In genomic region chr14:51336304-51336703, GRCh38 we compare ENCODE assay signal across 21 cellular contexts.
DNase-seq lines count a peak whose midpoint lies in the region; ATAC-seq and TF ChIP-seq lines count a peak whose summit lies in the region.
"Had no signal": no experiment of that assay in that cellular context is flagged by ENCODE, and none has a peak within 500 bp of the region (broad histone marks: within the 10 kb centered on the region; RNA-seq: fewer than 3 reads in every experiment).

No MANE protein-coding gene starts in this region.

- H3K27ac Mint-ChIP-seq in WTC11 (peak overlapping the region; percentile 0; the same call in 1 of the 2 replicates), glutamatergic neuron (ENCODE audit: unreplicated experiment) (no peak overlapping the region)
- H3K27ac Mint-ChIP-seq: CD14-positive monocyte, HFFc6 had no signal

- no peak for TF ChIP-seq POLR2A in esophagus muscularis mucosa (IDR thresholded peaks at IDR 0.05; ENCODE audit: low read depth)
- no peak for TF ChIP-seq POLR2A in suprapubic skin (IDR thresholded peaks at IDR 0.05)

- no peak for TF ChIP-seq EP300 in esophagus muscularis mucosa (IDR thresholded peaks at IDR 0.05)
- TF ChIP-seq EP300 in suprapubic skin (IDR thresholded peaks at IDR 0.05): no peak

- no peaks in the 10 kb centered on the region for H3K27me3 ChIP-seq in esophagus muscularis mucosa
- no peaks in the 10 kb centered on the region for H3K27me3 ChIP-seq in suprapubic skin

- POLR2A ChIA-PET in WTC11 (lab: Charles Lee): no interaction called here

- CTCF ChIA-PET in WTC11 (lab: Charles Lee): no interaction called here

- intact Hi-C loops in esophagus muscularis mucosa (cut with DNase I): no loop called here
- intact Hi-C loops in left ventricle myocardium superior (cut with micrococcal nuclease): no loop called here

- peaks cover 19 to 44% (median 40%) of the 10 kb centered on the region in 4 donors for H3K4me1 ChIP-seq in esophagus muscularis mucosa
- H3K4me1 ChIP-seq in suprapubic skin: peaks cover 59% of the 10 kb centered on the region

- peaks cover 13% of the 10 kb centered on the region for H3K9me3 Mint-ChIP-seq in WTC11
- H3K9me3 Mint-ChIP-seq in glutamatergic neuron (ENCODE audit: unreplicated experiment): peaks cover 2% of the 10 kb centered on the region
- H3K9me3 Mint-ChIP-seq: HFFc6 had no signal

- H3K4me1 Mint-ChIP-seq in WTC11 (peaks cover 11% of the 10 kb centered on the region), glutamatergic neuron (ENCODE audit: low read depth, unreplicated experiment) (peaks cover 4% of the 10 kb centered on the region)
- H3K4me1 Mint-ChIP-seq: CD14-positive monocyte had no signal

- H3K9me3 ChIP-seq in esophagus muscularis mucosa (no peaks in the 10 kb centered on the region), suprapubic skin (no peaks in the 10 kb centered on the region)
- H3K9me3 ChIP-seq: Caco-2 had no signal

- H3K4me3 ChIP-seq in esophagus muscularis mucosa: no peak overlapping the region
- no peak overlapping the region for H3K4me3 ChIP-seq in suprapubic skin

- H3K36me3 ChIP-seq in esophagus muscularis mucosa (no peaks in the 10 kb centered on the region), suprapubic skin (no peaks in the 10 kb centered on the region)

- H3K27me3 Mint-ChIP-seq in WTC11 (ENCODE audit: low read depth) (no peaks in the 10 kb centered on the region; the same call in 1 of the 2 replicates), glutamatergic neuron (ENCODE audit: unreplicated experiment) (no peaks in the 10 kb centered on the region)

- H3K36me3 Mint-ChIP-seq in WTC11 (no peaks in the 10 kb centered on the region), glutamatergic neuron (ENCODE audit: unreplicated experiment) (no peaks in the 10 kb centered on the region)
- H3K36me3 Mint-ChIP-seq: CD14-positive monocyte had no signal

- no peak overlapping the region for H3K4me3 Mint-ChIP-seq in WTC11
- no peak overlapping the region for H3K4me3 Mint-ChIP-seq in glutamatergic neuron (ENCODE audit: unreplicated experiment)
- H3K4me3 Mint-ChIP-seq: CD14-positive monocyte, HFFc6 had no signal

- TF ChIP-seq CTCF in WTC11 (IDR thresholded peaks at IDR 0.05) (no peak), esophagus muscularis mucosa (IDR thresholded peaks at IDR 0.05) (no peak), suprapubic skin (IDR thresholded peaks at IDR 0.05) (no peak), glutamatergic neuron (IDR thresholded peaks at IDR 0.05; ENCODE audit: partially characterized antibody, unreplicated experiment) (no peak)

- H3K27ac ChIP-seq in esophagus muscularis mucosa (replicated peaks in 1 of 4) (peak overlapping the region in 3 of 4 donors; percentile 60 to 71 (median 63)), suprapubic skin (peak overlapping the region; percentile 78)

- ATAC-seq in WTC11 (no peak), left ventricle myocardium superior (peak; percentile 73)
- ATAC-seq: HepG2, Panc1 had no signal

- DNase-seq in WTC11 (ENCODE audit: low spot score) (no peak), esophagus muscularis mucosa (ENCODE audit: extremely low spot score) (peak; percentile 81), left ventricle myocardium superior (no peak), suprapubic skin (ENCODE audit: low spot score in 2 of 2) (no peak), NOMO-1 treated with DMSO at 0.1 percent for 48 hours (lab: John Stamatoyannopoulos, UW; ENCODE audit: unreplicated experiment) (no peak), glutamatergic neuron (no peak)
- DNase-seq in stimulated activated CD4-positive, alpha-beta T cell treated with anti-CD3 and anti-CD28 coated beads, Interleukin-1b, Interleukin-23, amount 100 ng/mL, for 48 hours: no peak
- DNase-seq: AML-193, Caco-2, DMS153, EL, HFFc6, KG1, NCI-H1436 treated with DMSO at 0.1 percent for 48 hours, NCI-H2029 treated with DMSO at 0.1 percent for 48 hours, NCI-H510A, NCI-H82, SHP77 had no signal

TF ChIP-seq in WTC11, 78 proteins besides CTCF, POLR2A, EP300 and RAD21 (continues in another document):
- no peak for TF ChIP-seq STAT6 (CRISPR knock-in tag; conservative IDR thresholded peaks at IDR 0.05; ENCODE audit: low read depth)
- no peak for TF ChIP-seq ZNF263 (CRISPR knock-in tag; IDR thresholded peaks at IDR 0.05; ENCODE audit: low read depth)
- TF ChIP-seq PRDM15 (CRISPR knock-in tag; IDR thresholded peaks at IDR 0.05): no peak
- TF ChIP-seq CREM (CRISPR knock-in tag; IDR thresholded peaks at IDR 0.05): no peak
- no peak for TF ChIP-seq PRRX2 (CRISPR knock-in tag; IDR thresholded peaks at IDR 0.05)
- TF ChIP-seq CBFB (CRISPR knock-in tag; IDR thresholded peaks at IDR 0.05; ENCODE audit: low read depth): no peak
- TF ChIP-seq ZMAT4 (CRISPR knock-in tag; IDR thresholded peaks at IDR 0.05): no peak
- TF ChIP-seq ZNF317 (CRISPR knock-in tag; IDR thresholded peaks at IDR 0.05; ENCODE audit: borderline replicate concordance, low read depth): no peak
- no peak for TF ChIP-seq RORB (CRISPR knock-in tag; IDR thresholded peaks at IDR 0.05)
- TF ChIP-seq E2F4 (CRISPR knock-in tag; IDR thresholded peaks at IDR 0.05; ENCODE audit: borderline replicate concordance, low read depth): no peak
- TF ChIP-seq ZNF416 (CRISPR knock-in tag; IDR thresholded peaks at IDR 0.05): no peak
- TF ChIP-seq, protein P1, sequence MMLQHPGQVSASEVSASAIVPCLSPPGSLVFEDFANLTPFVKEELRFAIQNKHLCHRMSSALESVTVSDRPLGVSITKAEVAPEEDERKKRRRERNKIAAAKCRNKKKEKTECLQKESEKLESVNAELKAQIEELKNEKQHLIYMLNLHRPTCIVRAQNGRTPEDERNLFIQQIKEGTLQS (CRISPR knock-in tag; conservative IDR thresholded peaks at IDR 0.05): no peak
- no peak for TF ChIP-seq USF2 (CRISPR knock-in tag; IDR thresholded peaks at IDR 0.05)
